Comparison of ENCODE assay signal across 1 cellular context in the genomic region with DNA sequence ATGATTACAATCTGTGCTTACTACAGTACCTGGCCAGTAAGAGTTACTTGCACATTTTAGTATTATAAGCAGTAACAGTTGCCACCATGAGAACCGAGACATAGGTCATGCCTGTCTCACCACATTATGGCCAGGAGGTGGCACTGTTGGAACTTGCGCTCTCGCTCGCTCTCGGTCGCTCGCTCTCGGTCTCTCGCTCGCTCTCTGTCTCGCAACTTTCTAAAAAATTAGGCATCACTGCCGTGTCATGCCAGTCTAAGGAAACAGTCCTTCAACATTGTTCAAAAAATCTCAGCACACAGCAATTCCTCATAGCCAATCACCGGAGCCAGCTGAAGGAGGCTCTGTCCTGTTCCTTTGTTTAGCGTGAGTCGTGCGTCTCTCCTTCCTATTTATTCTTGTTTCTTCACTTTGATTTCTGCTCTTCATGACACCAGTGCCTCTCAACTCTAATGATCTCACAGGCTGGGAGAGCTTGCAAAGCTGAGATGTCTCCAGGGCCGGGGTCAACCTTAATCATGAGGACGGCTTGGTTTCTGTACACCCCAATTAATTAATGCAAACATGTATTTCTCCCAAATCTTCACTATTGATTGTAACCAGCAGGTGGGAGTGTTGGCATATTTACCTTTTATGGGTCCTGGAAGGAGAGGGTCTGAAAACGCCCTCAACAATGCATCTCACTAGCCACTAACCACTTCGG.
TF ChIP-seq lines count a peak whose summit lies in the region.

No MANE protein-coding gene starts in this region.

TF ChIP-seq in K562, 482 proteins besides CTCF, POLR2A, EP300 and RAD21 (continued from another document):
- TF ChIP-seq ZHX1 (conservative IDR thresholded peaks at IDR 0.05; ENCODE audit: low read length) (no peak), SRSF3 (IDR thresholded peaks at IDR 0.05; ENCODE audit: insufficient read depth, low read length) (no peak), GATA2 (CRISPR knock-in tag; IDR thresholded peaks at IDR 0.05) (no peak), JUN (IDR thresholded peaks at IDR 0.05; ENCODE audit: borderline replicate concordance, low read depth, low read length) (no peak), JUN (CRISPR knock-in tag; IDR thresholded peaks at IDR 0.05; ENCODE audit: borderline replicate concordance) (no peak), RBM39 (optimal IDR thresholded peaks at IDR 0.05; ENCODE audit: low read depth, low read length) (no peak), RBM34 (IDR thresholded peaks at IDR 0.05; ENCODE audit: borderline replicate concordance, insufficient read depth, low read length) (no peak), ZNF184 (CRISPR knock-in tag; IDR thresholded peaks at IDR 0.05) (no peak), ZNF583 (CRISPR knock-in tag; IDR thresholded peaks at IDR 0.05) (no peak), RFX1 (IDR thresholded peaks at IDR 0.05) (no peak), ZNF717 (CRISPR knock-in tag; IDR thresholded peaks at IDR 0.05) (no peak), NFXL1 (CRISPR knock-in tag; IDR thresholded peaks at IDR 0.05) (no peak), FOXK1 (CRISPR knock-in tag; IDR thresholded peaks at IDR 0.05; ENCODE audit: borderline replicate concordance) (no peak), ZNF217 (CRISPR knock-in tag; IDR thresholded peaks at IDR 0.05) (no peak), ILK (tag; IDR thresholded peaks at IDR 0.05; ENCODE audit: borderline replicate concordance, low read depth) (no peak), ZNF780A (CRISPR knock-in tag; IDR thresholded peaks at IDR 0.05) (no peak), MCM3 (IDR thresholded peaks at IDR 0.05) (no peak)
- TF ChIP-seq, protein P1, sequence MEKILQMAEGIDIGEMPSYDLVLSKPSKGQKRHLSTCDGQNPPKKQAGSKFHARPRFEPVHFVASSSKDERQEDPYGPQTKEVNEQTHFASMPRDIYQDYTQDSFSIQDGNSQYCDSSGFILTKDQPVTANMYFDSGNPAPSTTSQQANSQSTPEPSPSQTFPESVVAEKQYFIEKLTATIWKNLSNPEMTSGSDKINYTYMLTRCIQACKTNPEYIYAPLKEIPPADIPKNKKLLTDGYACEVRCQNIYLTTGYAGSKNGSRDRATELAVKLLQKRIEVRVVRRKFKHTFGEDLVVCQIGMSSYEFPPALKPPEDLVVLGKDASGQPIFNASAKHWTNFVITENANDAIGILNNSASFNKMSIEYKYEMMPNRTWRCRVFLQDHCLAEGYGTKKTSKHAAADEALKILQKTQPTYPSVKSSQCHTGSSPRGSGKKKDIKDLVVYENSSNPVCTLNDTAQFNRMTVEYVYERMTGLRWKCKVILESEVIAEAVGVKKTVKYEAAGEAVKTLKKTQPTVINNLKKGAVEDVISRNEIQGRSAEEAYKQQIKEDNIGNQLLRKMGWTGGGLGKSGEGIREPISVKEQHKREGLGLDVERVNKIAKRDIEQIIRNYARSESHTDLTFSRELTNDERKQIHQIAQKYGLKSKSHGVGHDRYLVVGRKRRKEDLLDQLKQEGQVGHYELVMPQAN (IDR thresholded peaks at IDR 0.05; ENCODE audit: borderline replicate concordance), result no peak
- TF ChIP-seq, protein P2, sequence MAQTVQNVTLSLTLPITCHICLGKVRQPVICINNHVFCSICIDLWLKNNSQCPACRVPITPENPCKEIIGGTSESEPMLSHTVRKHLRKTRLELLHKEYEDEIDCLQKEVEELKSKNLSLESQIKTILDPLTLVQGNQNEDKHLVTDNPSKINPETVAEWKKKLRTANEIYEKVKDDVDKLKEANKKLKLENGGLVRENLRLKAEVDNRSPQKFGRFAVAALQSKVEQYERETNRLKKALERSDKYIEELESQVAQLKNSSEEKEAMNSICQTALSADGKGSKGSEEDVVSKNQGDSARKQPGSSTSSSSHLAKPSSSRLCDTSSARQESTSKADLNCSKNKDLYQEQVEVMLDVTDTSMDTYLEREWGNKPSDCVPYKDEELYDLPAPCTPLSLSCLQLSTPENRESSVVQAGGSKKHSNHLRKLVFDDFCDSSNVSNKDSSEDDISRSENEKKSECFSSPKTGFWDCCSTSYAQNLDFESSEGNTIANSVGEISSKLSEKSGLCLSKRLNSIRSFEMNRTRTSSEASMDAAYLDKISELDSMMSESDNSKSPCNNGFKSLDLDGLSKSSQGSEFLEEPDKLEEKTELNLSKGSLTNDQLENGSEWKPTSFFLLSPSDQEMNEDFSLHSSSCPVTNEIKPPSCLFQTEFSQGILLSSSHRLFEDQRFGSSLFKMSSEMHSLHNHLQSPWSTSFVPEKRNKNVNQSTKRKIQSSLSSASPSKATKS (CRISPR knock-in tag; IDR thresholded peaks at IDR 0.05), result no peak
